18 cellular contexts compared by ENCODE assay signal in the genomic region with DNA sequence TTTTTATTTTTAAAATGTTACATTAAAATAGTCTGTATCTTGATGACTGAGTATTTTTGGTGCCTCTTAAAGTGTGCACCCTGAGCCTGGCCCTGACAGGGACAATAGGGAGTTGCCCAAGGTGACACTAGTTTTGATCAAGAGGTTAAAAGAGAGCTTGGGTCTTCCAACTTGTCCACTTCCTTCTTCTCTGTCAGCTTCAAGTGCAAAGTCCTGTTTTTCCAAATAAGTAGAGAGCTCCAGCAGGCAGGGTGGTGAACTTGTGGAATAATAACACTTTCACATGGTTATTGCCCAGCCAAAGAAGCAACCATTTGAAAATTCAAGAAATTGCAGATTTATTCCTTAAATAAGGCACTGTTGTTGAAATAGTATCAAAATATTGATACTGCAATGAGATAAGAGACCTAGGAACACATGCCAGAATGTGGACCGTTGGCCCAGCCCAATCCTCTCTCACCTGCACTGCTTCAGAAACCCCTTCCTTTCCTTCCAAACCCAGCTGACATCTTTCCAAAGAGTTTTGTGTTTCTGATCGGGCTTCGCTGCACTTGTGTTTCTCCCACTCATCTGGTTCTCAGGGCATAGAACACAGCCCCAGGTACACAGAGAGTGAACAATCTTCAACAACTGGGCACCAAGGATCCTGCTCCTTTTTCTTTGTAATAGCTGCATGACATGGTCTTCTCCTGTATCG. TPM values are rescaled to one million over a fixed set of nuclear protein-coding genes. Genes with fewer than 3 reads are reported as not detected.
"Had no signal": no experiment of that assay in that cellular context is flagged by ENCODE, and none has a peak within 500 bp of the region (broad histone marks: within the 10 kb centered on the region; RNA-seq: fewer than 3 reads in every experiment).

No MANE protein-coding gene starts in this region.

- DNase-seq: KBM-7, MM.1S, NCI-H1092 treated with DMSO at 0.1 percent for 48 hours, NCI-H1436, NCI-H187, NCI-H2029, NCI-H2081 treated with DMSO at 0.1 percent for 48 hours, NCI-H2171, NCI-H226, NCI-H446, NCI-H510A, NCI-H524 treated with DMSO at 0.1 percent for 48 hours, NCI-H774, Right ventricle myocardium superior, RPMI8226, SIG-M5 had no signal

- H3K27ac ChIP-seq: HL-60 had no signal

RNA-seq across cellular contexts. Expression of gene COL2A1, which starts 13.8 kb away (rescaled TPM):
- total RNA-seq: LHCN-M2, Right ventricle myocardium superior had no signal
